9 cellular contexts compared by ENCODE assay signal in the genomic region with DNA sequence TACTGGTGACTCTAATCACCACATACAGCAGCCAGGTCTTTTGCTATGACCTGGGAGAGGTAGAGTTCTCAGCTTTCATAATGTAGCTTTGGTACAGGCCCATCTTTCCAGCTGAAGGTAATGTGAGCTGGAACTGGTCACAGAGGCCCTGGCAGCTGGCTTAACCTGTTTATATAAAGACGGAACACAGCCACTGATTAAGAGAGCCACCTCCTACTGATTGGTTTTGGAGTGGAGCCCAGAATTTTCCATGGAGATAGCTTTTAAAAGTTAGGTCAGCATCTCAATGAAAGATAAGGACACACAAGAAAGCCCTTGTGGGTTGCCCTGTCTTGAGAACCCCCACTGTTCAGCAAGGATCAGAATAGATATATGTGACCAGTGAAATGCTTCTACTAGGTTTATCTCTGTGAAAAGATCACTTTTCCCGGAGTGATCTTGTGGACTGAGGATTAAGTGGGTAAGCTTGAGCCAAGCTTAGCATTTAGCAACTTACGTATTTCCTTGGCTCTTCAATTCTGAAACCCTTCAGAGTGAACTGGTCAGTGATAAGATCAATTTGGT.
A peak's percentile ranks its signal among the peaks of the same experiment; 100 is the strongest.
DNase-seq lines count a peak whose midpoint lies in the region; ATAC-seq, FAIRE-seq and TF ChIP-seq lines count a peak whose summit lies in the region.
"Had no signal": no experiment of that assay in that cellular context is flagged by ENCODE, and none has a peak within 500 bp of the region (broad histone marks: within the 10 kb centered on the region; RNA-seq: fewer than 3 reads in every experiment).

No MANE protein-coding gene starts in this region.

- peaks cover 5% of the 10 kb centered on the region for H3K4me1 Mint-ChIP-seq in T-helper 17 cell

- H3F3A ChIP-seq in SK-N-SH (replicated peaks; ENCODE audit: insufficient read depth) = peaks cover 29% of the 10 kb centered on the region

- no peak overlapping the region for H3K4me3 Mint-ChIP-seq in T-helper 17 cell
- H3K4me3 Mint-ChIP-seq: stimulated activated naive CD8-positive, alpha-beta T cell treated with anti-CD3 and anti-CD28 coated beads, Interleukin-15, Interleukin-2, amounts not matched to agents 100 ng/mL and 50 ng/mL, for 24 hours had no signal

- H3K9me3 ChIP-seq in SK-N-SH = no peaks in the 10 kb centered on the region
- H3K9me3 ChIP-seq in kidney (ENCODE audit: control insufficient read depth in 1 of 2, low read length in 2 of 2) = no peaks in the 10 kb centered on the region
- no peaks in the 10 kb centered on the region for H3K9me3 ChIP-seq in uterus
- H3K9me3 ChIP-seq in T-helper 17 cell (ENCODE audit: control insufficient read depth, low read length, poor library complexity, severe bottlenecking) = no peaks in the 10 kb centered on the region

- DNase-seq in Right ventricle myocardium superior = no peak
- no peak for DNase-seq in cardiac septum (ENCODE audit: low spot score)
- no peak for DNase-seq in SK-N-SH
- no peak for DNase-seq in kidney
- no peak for DNase-seq in uterus
- no peak for DNase-seq in amygdala (lab: John Stamatoyannopoulos, UW)
- DNase-seq in T-helper 17 cell = no peak

- H3K36me3 Mint-ChIP-seq in T-helper 17 cell (ENCODE audit: low read depth) = peaks cover 2% of the 10 kb centered on the region

- H3K9ac ChIP-seq in SK-N-SH (peak overlapping the region; percentile 45; the same call in 1 of the 2 replicates), kidney (ENCODE audit: low read length in 2 of 2) (no peak overlapping the region)

- no peak for FAIRE-seq in kidney (lab: Jason Lieb, UNC)

- intact Hi-C loops in Right ventricle myocardium superior (cut with DNase I) = no loop called here
- intact Hi-C loops in cardiac septum (cut with DNase I) = no loop called here
- intact Hi-C loops in kidney (cut with DNase I) = no loop called here
- intact Hi-C loops in uterus (cut with DNase I; ENCODE audit: low total_unique reads) = no loop called here

- no peaks in the 10 kb centered on the region for H4K20me1 ChIP-seq in SK-N-SH (ENCODE audit: insufficient read depth)

- no peak for TF ChIP-seq RAD21 in SK-N-SH (IDR thresholded peaks at IDR 0.05; ENCODE audit: low read length)

- H3K27me3 Mint-ChIP-seq in T-helper 17 cell = no peaks in the 10 kb centered on the region

- WGBS in SK-N-SH (ENCODE audit: low lambda C conversion rate) = 24% methylated on average over 3 of the region's 3 CpGs

- TF ChIP-seq POLR2A in uterus (IDR thresholded peaks at IDR 0.05) = no peak

- ATAC-seq in Right ventricle myocardium superior (ENCODE audit: poor library complexity) (peak; percentile 78), GM18873 (IDR thresholded peaks at IDR 0.05; ENCODE audit: low FRiP score, unreplicated experiment) (no peak), T-helper 17 cell (no peak)

- CTCF ChIA-PET in SK-N-SH (lab: Yijun Ruan, JAX) = no interaction called here

- H3K4me3 ChIP-seq in SK-N-SH (ENCODE audit: low read depth in 2 of 2, low read length in 1 of 2) (no peak overlapping the region), kidney (ENCODE audit: low read length in 2 of 2) (no peak overlapping the region), uterus (no peak overlapping the region)

- H3K27ac ChIP-seq in SK-N-SH (ENCODE audit: low read depth in 2 of 2, low read length in 1 of 2) (peak overlapping the region; percentile 83 to 87), kidney (ENCODE audit: low read depth in 2 of 2, low read length in 2 of 2) (peak overlapping the region; percentile 71 to 85), uterus (peak overlapping the region; percentile 35 to 46)

- H3K4me1 ChIP-seq in SK-N-SH (ENCODE audit: control insufficient read depth in 1 of 2, insufficient read depth in 2 of 2, low read depth in 1 of 2, low read length in 1 of 2) = peaks cover 0 to 24% of the 10 kb centered on the region in 2 experiments; a peak in 2 of 4 replicates
- H3K4me1 ChIP-seq in kidney (ENCODE audit: control insufficient read depth in 1 of 2, insufficient read depth in 1 of 2, low read depth in 1 of 2, low read length in 2 of 2) = peaks cover 6 to 40% of the 10 kb centered on the region in 2 donors
- peaks cover 0 to 3% of the 10 kb centered on the region in 2 donors for H3K4me1 ChIP-seq in uterus

- TF ChIP-seq EP300 in SK-N-SH (IDR thresholded peaks at IDR 0.05; ENCODE audit: borderline replicate concordance in 1 of 2, low read depth in 1 of 2, low read length in 1 of 2) = no peak

- no peaks in the 10 kb centered on the region for H3K79me2 ChIP-seq in SK-N-SH (ENCODE audit: insufficient read depth)

- peak overlapping the region; percentile 29; the same call in 1 of the 2 replicates for H3K4me2 ChIP-seq in SK-N-SH

- peak overlapping the region; percentile 9; the same call in 1 of the 2 replicates for H2AFZ ChIP-seq in SK-N-SH (ENCODE audit: low read depth)

- no peaks in the 10 kb centered on the region for H3K9me2 ChIP-seq in SK-N-SH

- H3K36me3 ChIP-seq in SK-N-SH (replicated peaks in 1 of 2; ENCODE audit: control insufficient read depth in 1 of 2, insufficient read depth in 2 of 2, low read length in 1 of 2) (no peaks in the 10 kb centered on the region), kidney (ENCODE audit: control insufficient read depth in 1 of 2, insufficient read depth in 2 of 2, low read length in 2 of 2) (no peaks in the 10 kb centered on the region), uterus (no peaks in the 10 kb centered on the region)

- H3K27ac Mint-ChIP-seq in T-helper 17 cell = no peak overlapping the region
- H3K27ac Mint-ChIP-seq: stimulated activated naive CD8-positive, alpha-beta T cell treated with anti-CD3 and anti-CD28 coated beads, Interleukin-15, Interleukin-2, amounts not matched to agents 100 ng/mL and 50 ng/mL, for 24 hours had no signal

- TF ChIP-seq CTCF in SK-N-SH (IDR thresholded peaks at IDR 0.05) = no peak
- TF ChIP-seq CTCF in kidney (IDR thresholded peaks at IDR 0.05; ENCODE audit: borderline replicate concordance, extremely low read depth, insufficient read depth) = no peak
- TF ChIP-seq CTCF in uterus (IDR thresholded peaks at IDR 0.05) = no peak

- POLR2A ChIA-PET in SK-N-SH (lab: Yijun Ruan, JAX) = no interaction called here

- no peaks in the 10 kb centered on the region for H3K27me3 ChIP-seq in SK-N-SH (ENCODE audit: insufficient read depth)
- H3K27me3 ChIP-seq in uterus = no peaks in the 10 kb centered on the region

TF ChIP-seq in SK-N-SH, 30 proteins besides CTCF, POLR2A, EP300 and RAD21:
- no peak for TF ChIP-seq EZH2phosphoT487 (IDR thresholded peaks at IDR 0.05; ENCODE audit: borderline replicate concordance, low read depth)
- no peak for TF ChIP-seq MXI1 (IDR thresholded peaks at IDR 0.05; ENCODE audit: low read depth, low read length)
- TF ChIP-seq CHD2 (IDR thresholded peaks at IDR 0.05; ENCODE audit: low read length, partially characterized antibody) = no peak
- TF ChIP-seq NFIC (IDR thresholded peaks at IDR 0.05; ENCODE audit: borderline replicate concordance) = peak; percentile 39; the same call in 1 of the 2 replicates
- no peak for TF ChIP-seq REST (IDR thresholded peaks at IDR 0.05; ENCODE audit: low read depth, low read length)
- no peak for TF ChIP-seq ELF1 (IDR thresholded peaks at IDR 0.05)
- no peak for TF ChIP-seq FOSL2 (IDR thresholded peaks at IDR 0.05; ENCODE audit: borderline replicate concordance, low read depth)
- TF ChIP-seq, protein P1, sequence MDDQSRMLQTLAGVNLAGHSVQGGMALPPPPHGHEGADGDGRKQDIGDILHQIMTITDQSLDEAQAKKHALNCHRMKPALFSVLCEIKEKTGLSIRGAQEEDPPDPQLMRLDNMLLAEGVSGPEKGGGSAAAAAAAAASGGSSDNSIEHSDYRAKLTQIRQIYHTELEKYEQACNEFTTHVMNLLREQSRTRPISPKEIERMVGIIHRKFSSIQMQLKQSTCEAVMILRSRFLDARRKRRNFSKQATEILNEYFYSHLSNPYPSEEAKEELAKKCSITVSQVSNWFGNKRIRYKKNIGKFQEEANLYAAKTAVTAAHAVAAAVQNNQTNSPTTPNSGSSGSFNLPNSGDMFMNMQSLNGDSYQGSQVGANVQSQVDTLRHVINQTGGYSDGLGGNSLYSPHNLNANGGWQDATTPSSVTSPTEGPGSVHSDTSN (IDR thresholded peaks at IDR 0.05) = peak; percentile 34; the same call in 1 of the 2 replicates
- TF ChIP-seq GATA2 (CRISPR knock-in tag; IDR thresholded peaks at IDR 0.05) = no peak
- no peak for TF ChIP-seq YY1 (IDR thresholded peaks at IDR 0.05; ENCODE audit: low read depth)
- no peak for TF ChIP-seq FOXM1 (IDR thresholded peaks at IDR 0.05; ENCODE audit: low read depth)
- 0 out of 2 replicates have a peak, but pooled peaks have one; percentile 15 for TF ChIP-seq JUND (IDR thresholded peaks at IDR 0.05)
